Comparison of ENCODE assay signal across 7 cellular contexts in genomic region chr17:4806420-4806769, GRCh38. TPM values are rescaled to one million over a fixed set of nuclear protein-coding genes. Genes with fewer than 3 reads are reported as not detected.
DNase-seq lines count a peak whose midpoint lies in the region; ATAC-seq, FAIRE-seq and TF ChIP-seq lines count a peak whose summit lies in the region.

No MANE protein-coding gene starts in this region.

- ATAC-seq in GM19455 (IDR thresholded peaks at IDR 0.05; ENCODE audit: unreplicated experiment) = no peak

- H3K27me3 ChIP-seq in OCI-LY3 (ENCODE audit: low read depth, low read length) (no peaks in the 10 kb centered on the region), parathyroid adenoma (ENCODE audit: control insufficient read depth, insufficient read depth, low read length) (no peaks in the 10 kb centered on the region)

- DNase-seq in GM19239 (ENCODE audit: insufficient read length, low spot score) (no peak), epithelial cell of proximal tubule (ENCODE audit: low read depth) (no peak), posterior vena cava (ENCODE audit: low spot score) (no peak), hepatic stellate cell (ENCODE audit: low spot score) (no peak)

- H3K9ac ChIP-seq in OCI-LY3 (ENCODE audit: low read length) = peak overlapping the region; percentile 62
- no peak overlapping the region for H3K9ac ChIP-seq in parathyroid adenoma

- no peaks in the 10 kb centered on the region for H4K20me1 ChIP-seq in OCI-LY3 (ENCODE audit: insufficient read depth, low read length)

- H3K4me2 ChIP-seq in OCI-LY3 (ENCODE audit: low read length) (peak overlapping the region; percentile 91), parathyroid adenoma (ENCODE audit: low read length) (peak overlapping the region; percentile 63)

- H3K27ac ChIP-seq in OCI-LY3 (ENCODE audit: low read length) = no peak overlapping the region
- H3K27ac ChIP-seq in parathyroid adenoma = no peak overlapping the region

- H2AFZ ChIP-seq in OCI-LY3 (ENCODE audit: low read depth, low read length) = peak overlapping the region; percentile 74
- peak overlapping the region; percentile 35 for H2AFZ ChIP-seq in parathyroid adenoma

- H3K9me3 ChIP-seq in OCI-LY3 (ENCODE audit: insufficient read depth, low read length) = no peaks in the 10 kb centered on the region
- H3K9me3 ChIP-seq in parathyroid adenoma (ENCODE audit: control insufficient read depth, low read length) = no peaks in the 10 kb centered on the region

- H3K79me2 ChIP-seq in OCI-LY3 (ENCODE audit: low read length) (no peaks in the 10 kb centered on the region), parathyroid adenoma (no peaks in the 10 kb centered on the region)

- peaks cover 9% of the 10 kb centered on the region for H3K4me1 ChIP-seq in OCI-LY3 (ENCODE audit: low read length)
- H3K4me1 ChIP-seq in parathyroid adenoma = peaks cover 8% of the 10 kb centered on the region

- H3K36me3 ChIP-seq in OCI-LY3 (replicated peaks; ENCODE audit: low read depth, low read length) = no peaks in the 10 kb centered on the region
- H3K36me3 ChIP-seq in parathyroid adenoma (ENCODE audit: control insufficient read depth, insufficient read depth, low read length) = no peaks in the 10 kb centered on the region

- intact Hi-C loops in posterior vena cava (cut with DNase I) = no loop called here

- no peak for TF ChIP-seq CTCF in OCI-LY3 (IDR thresholded peaks at IDR 0.05; ENCODE audit: low read depth, low read length)
- no peak for TF ChIP-seq CTCF in epithelial cell of proximal tubule (conservative IDR thresholded peaks at IDR 0.05; ENCODE audit: low read depth, low read length)
- no peak for TF ChIP-seq CTCF in parathyroid adenoma (IDR thresholded peaks at IDR 0.05)

- H3K4me3 ChIP-seq in OCI-LY3 (ENCODE audit: low read length) (peak overlapping the region; percentile 94), epithelial cell of proximal tubule (ENCODE audit: low read depth, low read length) (peak overlapping the region; percentile 85), parathyroid adenoma (ENCODE audit: low read depth, low read length) (peak overlapping the region; percentile 43)

- FAIRE-seq in GM19239 (lab: Jason Lieb, UNC) = peak; percentile 78

RNA-seq across cellular contexts. Expression of gene PLD2, which starts 0.6 kb away (rescaled TPM):
- 15.7 and 19.5 TPM in 2 replicates for total RNA-seq in epithelial cell of proximal tubule
- 10 to 100 TPM; 22.2 to 30.3 TPM for total RNA-seq in posterior vena cava

RNA-seq across cellular contexts. Expression of gene PSMB6, which starts 10.4 kb away (rescaled TPM):
- 264 and 337 TPM in 2 replicates for total RNA-seq in epithelial cell of proximal tubule
- total RNA-seq in posterior vena cava = 100 to 1,000 TPM in 1 of 2 donors, 10 to 100 TPM in 1; 87.5 to 103 TPM

RNA-seq across cellular contexts. Expression of gene GLTPD2, which starts 17.6 kb away (rescaled TPM):
- total RNA-seq in epithelial cell of proximal tubule (not detected in 2 replicates), posterior vena cava (not detected)

RNA-seq across cellular contexts. Expression of gene VMO1, which starts 20.2 kb away (rescaled TPM):
- total RNA-seq in epithelial cell of proximal tubule (not detected in 2 replicates), posterior vena cava (1 to 10 TPM; 2.1 to 3.4 TPM)

Comparison
In these comparisons a context has a peak if more than half of its experiments do, and no peak if none do; other contexts are left out.
1. H3K4me3 ChIP-seq: peak in every context shown above with its lines; median percentile 94 in OCI-LY3; 85 in epithelial cell of proximal tubule; 43 in parathyroid adenoma.